Comparison of ENCODE assay signal across 12 cellular contexts in genomic region chr1:204088596-204088995, GRCh38. TPM values are rescaled to one million over a fixed set of nuclear protein-coding genes. Genes with fewer than 3 reads are reported as not detected.
A peak's percentile ranks its signal among the peaks of the same experiment; 100 is the strongest.
DNase-seq lines count a peak whose midpoint lies in the region; ATAC-seq, FAIRE-seq and TF ChIP-seq lines count a peak whose summit lies in the region.
"Had no signal": no experiment of that assay in that cellular context is flagged by ENCODE, and none has a peak within 500 bp of the region (broad histone marks: within the 10 kb centered on the region; RNA-seq: fewer than 3 reads in every experiment).

No MANE protein-coding gene starts in this region.

- peak overlapping the region; percentile 45 for H4K91ac ChIP-seq in H1 (replicated peaks; ENCODE audit: insufficient read length, low read length)

- peak overlapping the region; percentile 25 for H4K5ac ChIP-seq in H1 (ENCODE audit: insufficient read length, low read depth, low read length)

- H3K14ac ChIP-seq in H1 (ENCODE audit: insufficient read length), result no peak overlapping the region

- peaks cover 58 to 98% of the 10 kb centered on the region in 2 experiments for H3K79me2 ChIP-seq in H1 (ENCODE audit: control insufficient read depth in 1 of 2, insufficient read depth in 2 of 2, low read length in 2 of 2)

- H2BK20ac ChIP-seq in H1 (ENCODE audit: low read length), result no peak overlapping the region

- peak overlapping the region; percentile 48; the same call in 1 of the 2 replicates for H3K18ac ChIP-seq in H1 (ENCODE audit: extremely low read depth, low read length)

- no peaks in the 10 kb centered on the region for H3K23me2 ChIP-seq in H1 (ENCODE audit: low read depth, low read length)

- H3K79me1 ChIP-seq in H1 (ENCODE audit: low read depth, low read length), result peaks cover 28% of the 10 kb centered on the region

- H2BK15ac ChIP-seq in H1 (ENCODE audit: low read length), result peak overlapping the region; percentile 31; the same call in 1 of the 2 replicates

- CTCF ChIA-PET in H1 (lab: Charles Lee; ENCODE audit: partially characterized antibody), result interaction anchor here (0.6 to 5.4 kb wide), 7 partner anchors 10 to 217 kb away, joined by 3 to 34 read pairs (median 5); no protein-coding TSS in a partner anchor

- POLR2A ChIA-PET in H1 (lab: Charles Lee; ENCODE audit: partially characterized antibody), result interaction anchor here (1.7 to 7.7 kb wide), 2 partner anchors 10 kb away, joined by 5 to 101 read pairs; partner anchors contain the start of gene SOX13

- TF ChIP-seq POLR2A in H1 (IDR thresholded peaks at IDR 0.05; ENCODE audit: control extremely low read depth in 1 of 2, low read depth in 2 of 2, low read length in 2 of 2), result no peak
- TF ChIP-seq POLR2A in testis (IDR thresholded peaks at IDR 0.05), result no peak

- H3K4me1 ChIP-seq in RWPE2 (ENCODE audit: insufficient read depth, poor library complexity, severe bottlenecking), result peaks cover 25% of the 10 kb centered on the region
- H3K4me1 ChIP-seq in H1 (replicated peaks in 1 of 4; ENCODE audit: control insufficient read depth in 3 of 4, insufficient read depth in 4 of 4, low read length in 3 of 4), result peaks cover 40 to 66% (median 53%) of the 10 kb centered on the region in 4 experiments
- H3K4me1 ChIP-seq in testis, result peaks cover 62% of the 10 kb centered on the region

- intact Hi-C loops in testis (cut with DNase I; ENCODE audit: low total_unique reads), result no loop called here

- TF ChIP-seq EP300 in H1 (IDR thresholded peaks at IDR 0.05; ENCODE audit: borderline replicate concordance in 1 of 2, low read depth in 2 of 2, low read length in 2 of 2), result no peak

- no peak overlapping the region for H2AFZ ChIP-seq in H1 (ENCODE audit: low read length)

- peaks cover 42 to 58% of the 10 kb centered on the region in 2 experiments for H4K20me1 ChIP-seq in H1 (replicated peaks in 1 of 2; ENCODE audit: control insufficient read depth in 1 of 2, insufficient read depth in 2 of 2, low read length in 2 of 2)

- H3K23ac ChIP-seq in H1 (ENCODE audit: insufficient read length), result no peak overlapping the region

- ATAC-seq in RWPE2 (ENCODE audit: low read depth) (no peak), HG03520 (IDR thresholded peaks at IDR 0.05; ENCODE audit: unreplicated experiment) (no peak)
- ATAC-seq: PC-3 had no signal

- peak overlapping the region; percentile 59 for H3K4ac ChIP-seq in H1 (replicated peaks; ENCODE audit: insufficient read length, low read depth, low read length)

- H4K8ac ChIP-seq in H1 (ENCODE audit: extremely low read depth, insufficient read depth, low read length), result no peak overlapping the region

- H3K9me3 Mint-ChIP-seq in nephron, result no peaks in the 10 kb centered on the region

- no peak for TF ChIP-seq CTCF in RWPE2 (IDR thresholded peaks at IDR 0.05; ENCODE audit: poor library complexity, severe bottlenecking)
- TF ChIP-seq CTCF in H1 (IDR thresholded peaks at IDR 0.05; ENCODE audit: control extremely low read depth in 1 of 3, insufficient read depth in 1 of 3, low read depth in 1 of 3, low read length in 3 of 3), result no peak
- TF ChIP-seq CTCF in nephron (IDR thresholded peaks at IDR 0.05; ENCODE audit: unreplicated experiment in 3 of 3), result no peak
- TF ChIP-seq CTCF in testis (IDR thresholded peaks at IDR 0.05), result no peak

- H3K27ac ChIP-seq in RWPE2 (ENCODE audit: poor library complexity, severe bottlenecking) (peak overlapping the region; percentile 63), H1 (ENCODE audit: low read depth, low read length) (no peak overlapping the region), testis (peak overlapping the region; percentile 79 to 91)

- H2BK5ac ChIP-seq in H1 (ENCODE audit: low read depth, low read length), result peak overlapping the region; percentile 77; the same call in 1 of the 2 replicates

- H3K36me3 ChIP-seq in RWPE2 (ENCODE audit: low read depth) (no peaks in the 10 kb centered on the region), H1 (ENCODE audit: control insufficient read depth in 2 of 4, insufficient read depth in 4 of 4, low read length in 3 of 4) (no peaks in the 10 kb centered on the region), testis (ENCODE audit: low read depth, missing control alignments) (no peaks in the 10 kb centered on the region)

- no peaks in the 10 kb centered on the region for H3K27me3 Mint-ChIP-seq in nephron (ENCODE audit: low read depth)

- TF ChIP-seq RAD21 in H1 (IDR thresholded peaks at IDR 0.05 in 1 of 2, conservative IDR thresholded peaks at IDR 0.05 in 1 of 2; ENCODE audit: low read depth in 2 of 2, low read length in 2 of 2), result no peak

- no peaks in the 10 kb centered on the region for H3K36me3 Mint-ChIP-seq in nephron (ENCODE audit: low read depth)

- peaks cover 72% of the 10 kb centered on the region for H3K4me1 Mint-ChIP-seq in nephron

- H3K27me3 ChIP-seq in RWPE2 (ENCODE audit: insufficient read depth, poor library complexity, severe bottlenecking), result no peaks in the 10 kb centered on the region
- no peaks in the 10 kb centered on the region for H3K27me3 ChIP-seq in H1 (replicated peaks in 1 of 4; ENCODE audit: control insufficient read depth in 3 of 4, extremely low read depth in 1 of 4, insufficient read depth in 3 of 4, low read length in 3 of 4)
- H3K27me3 ChIP-seq in testis, result no peaks in the 10 kb centered on the region

- H3K4me2 ChIP-seq in H1 (ENCODE audit: insufficient read depth in 1 of 2, low read depth in 2 of 2, low read length in 2 of 2), result peak overlapping the region in 1 of 2 experiments; percentile 15; a peak in 2 of 4 replicates

- H3K4me3 Mint-ChIP-seq in nephron, result peak overlapping the region; percentile 10 to 63 (median 46)

- no peak for DNase-seq in RWPE2 (ENCODE audit: low spot score)
- DNase-seq in H1 (ENCODE audit: low read depth in 1 of 2, low spot score in 2 of 2), result peak in 1 of 2 experiments; percentile 54
- no peak for DNase-seq in testis
- DNase-seq in NCI-H187 (lab: John Stamatoyannopoulos, UW), result no peak
- DNase-seq in DMS53 treated with DMSO at 0.1 percent for 48 hours (lab: John Stamatoyannopoulos, UW; ENCODE audit: unreplicated experiment), result no peak
- DNase-seq in NCI-H2029 treated with DMSO at 0.1 percent for 48 hours (lab: John Stamatoyannopoulos, UW), result no peak
- DNase-seq: GOT3, KBM-7, PC-3, T-helper 9 cell had no signal

- 0 out of 2 replicates have a peak overlapping the region, but pooled peaks have one; percentile 4 for H2BK12ac ChIP-seq in H1 (ENCODE audit: low read depth, low read length)

- FAIRE-seq in H1 (lab: Jason Lieb, UNC), result no peak

- peak overlapping the region; percentile 78; the same call in 1 of the 2 replicates for H2AK5ac ChIP-seq in H1 (ENCODE audit: low read depth, low read length)

- 0 out of 7 replicates have a peak overlapping the region, but pooled peaks of 1 of the 4 experiments have one; percentile 3 for H3K9ac ChIP-seq in H1 (replicated peaks in 1 of 4; ENCODE audit: extremely low read depth in 1 of 4, low read depth in 3 of 4, low read length in 3 of 4)

- peak overlapping the region; percentile 89 to 99 (median 97) for H3K27ac Mint-ChIP-seq in nephron

- no peak overlapping the region for H3K56ac ChIP-seq in H1 (replicated peaks; ENCODE audit: insufficient read length, low read depth, low read length)

- WGBS in H1 (ENCODE audit: extremely low coverage in 1 of 2, insufficient coverage in 1 of 2, insufficient read length in 1 of 2, insufficient replicate concordance in 2 of 2, low coverage in 1 of 2, low lambda C conversion rate in 2 of 2, missing lambda C conversion rate in 1 of 2), 2 experiments, result 65% methylated on average over 7 of the region's 8 CpGs; no CpG with 5 or more reads in 1 of the 2 experiments
- WGBS in testis, 2 donors, result 40 to 43% methylated on average over 5 to 8 of the region's 8 CpGs

- H3K9me3 ChIP-seq in RWPE2 (ENCODE audit: severe bottlenecking) (no peaks in the 10 kb centered on the region), H1 (ENCODE audit: insufficient read depth in 2 of 2, low read depth in 1 of 2, low read length in 1 of 2) (no peaks in the 10 kb centered on the region), testis (no peaks in the 10 kb centered on the region)

- H3K4me3 ChIP-seq in RWPE2 (ENCODE audit: severe bottlenecking), result no peak overlapping the region
- no peak overlapping the region for H3K4me3 ChIP-seq in H1 (ENCODE audit: extremely low read depth in 1 of 4, insufficient read depth in 2 of 4, low read depth in 3 of 4, low read length in 4 of 4)
- H3K4me3 ChIP-seq in testis, result no peak overlapping the region

- H2BK120ac ChIP-seq in H1 (replicated peaks; ENCODE audit: low read depth, low read length), result no peak overlapping the region

TF ChIP-seq in H1, 55 proteins besides CTCF, POLR2A, EP300 and RAD21:
- TF ChIP-seq TEAD4 (IDR thresholded peaks at IDR 0.05; ENCODE audit: low read depth, low read length), result no peak
- no peak for TF ChIP-seq FOSL1 (IDR thresholded peaks at IDR 0.05; ENCODE audit: insufficient read depth, low read depth, low read length)
- TF ChIP-seq EZH2 (IDR thresholded peaks at IDR 0.05; ENCODE audit: low read depth, low read length, severe bottlenecking), result no peak
- TF ChIP-seq CREB1 (IDR thresholded peaks at IDR 0.05), result no peak
- no peak for TF ChIP-seq YY1 (IDR thresholded peaks at IDR 0.05; ENCODE audit: low read depth, low read length)
- TF ChIP-seq SRF (IDR thresholded peaks at IDR 0.05; ENCODE audit: low read depth, low read length), result no peak
- TF ChIP-seq SUZ12 (IDR thresholded peaks at IDR 0.05; ENCODE audit: low read length), result no peak

RNA-seq across cellular contexts. Expression of gene SOX13, which starts 15.7 kb away (rescaled TPM):
- 173 and 180 TPM in 2 replicates for total RNA-seq in H1 (2021; fragmentation: NEBNext Ultra II Directional; extraction: Animal tissue kit (Norgen Biotek cat#: 25700))
- 113 and 169 TPM in 2 replicates for polyA plus RNA-seq in H1 (2011; rRNA removed)
- polyA plus RNA-seq in H1 (2011; cell fraction: cytosol; rRNA removed), result 96.2 TPM
- polyA plus RNA-seq in H1 (2011; cell fraction: nucleus; rRNA removed), result 219 TPM
- polyA plus RNA-seq in H1 (2012, experiment 1 of 2), result 59.8 to 90.9 TPM (median 83.4 TPM) in 4 replicates
- 63.6 TPM for polyA plus RNA-seq in H1 (2012, experiment 2 of 2)
- 44.3 TPM for polyA plus RNA-seq in H1 (2013, experiment 1 of 2)
- polyA plus RNA-seq in H1 (2013, experiment 2 of 2), result 44.2 TPM
- polyA minus RNA-seq in H1 (2011; rRNA and poly(A)+ RNA removed), result 81.6 and 128 TPM in 2 replicates
- 90.1 TPM for polyA minus RNA-seq in H1 (2011; cell fraction: cytosol; rRNA and poly(A)+ RNA removed)
- polyA minus RNA-seq in H1 (2011; cell fraction: nucleus; rRNA and poly(A)+ RNA removed), result 162 TPM
- total RNA-seq in testis, result 10 to 100 TPM; 29.1 to 33.4 TPM
- polyA plus RNA-seq in testis (ENCODE audit: insufficient read depth, low read depth, low replicate concordance), result 17.8 TPM
